Comparison of ENCODE assay signal across 9 cellular contexts in the genomic region with DNA sequence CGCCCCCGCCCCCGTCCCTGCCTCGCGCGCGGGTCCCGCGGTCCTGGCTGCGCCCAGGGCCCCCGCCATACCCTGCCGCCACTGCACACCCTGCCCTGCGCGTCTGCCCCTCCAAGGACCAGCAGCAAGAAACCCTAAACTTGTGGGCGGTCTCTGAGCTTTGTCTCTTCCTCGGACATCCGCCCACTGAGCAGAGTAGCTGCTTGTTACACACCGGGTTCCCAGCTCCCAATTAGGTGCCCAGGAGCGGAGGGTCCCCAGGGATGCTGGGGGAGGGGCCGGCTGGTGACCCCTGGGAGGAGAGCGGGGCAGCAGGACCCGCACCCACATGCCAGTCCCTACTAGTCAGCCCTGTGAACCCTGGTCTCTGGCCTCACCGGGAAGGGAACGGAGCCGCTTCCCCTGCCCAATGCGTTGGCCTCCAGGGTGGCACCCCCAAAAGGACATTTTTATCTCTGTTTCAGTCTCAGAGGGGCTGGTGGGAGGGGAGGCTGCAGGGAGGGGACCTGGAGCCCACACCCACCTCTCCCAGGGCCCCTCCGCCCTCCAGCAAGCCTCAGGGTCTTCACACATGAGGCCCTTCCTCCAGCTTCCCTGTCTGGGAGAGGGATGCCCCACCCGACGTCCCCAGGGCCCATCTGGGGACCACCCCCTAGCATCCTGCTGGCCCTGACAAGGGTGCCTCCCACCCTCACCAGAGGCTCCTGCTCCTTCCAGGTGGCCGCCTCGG. TPM values are rescaled to one million over a fixed set of nuclear protein-coding genes. Genes with fewer than 3 reads are reported as not detected.
DNase-seq lines count a peak whose midpoint lies in the region; ATAC-seq and TF ChIP-seq lines count a peak whose summit lies in the region.
"Had no signal": no experiment of that assay in that cellular context is flagged by ENCODE, and none has a peak within 500 bp of the region (broad histone marks: within the 10 kb centered on the region; RNA-seq: fewer than 3 reads in every experiment).

No MANE protein-coding gene starts in this region.

- H3K36me3 ChIP-seq in HAP-1 (replicated peaks) = no peaks in the 10 kb centered on the region

- DNase-seq in AG04450 (ENCODE audit: low read depth, low spot score) (no peak), HAP-1 (ENCODE audit: low spot score in 2 of 2) (peak; percentile 39 to 58), astrocyte of the cerebellum (ENCODE audit: low read depth) (no peak), OCI-M1 (lab: John Stamatoyannopoulos, UW) (no peak), foreskin keratinocyte (no peak), posterior cingulate gyrus (no peak), NCI-H510A treated with DMSO at 0.1 percent for 48 hours (lab: John Stamatoyannopoulos, UW) (no peak)

- TF ChIP-seq CTCF in AG04450 (IDR thresholded peaks at IDR 0.05; ENCODE audit: low read depth, low read length) (no peak), astrocyte of the cerebellum (IDR thresholded peaks at IDR 0.05; ENCODE audit: low read depth, low read length, missing control alignments) (no peak), foreskin keratinocyte (conservative IDR thresholded peaks at IDR 0.05) (no peak)

- no peaks in the 10 kb centered on the region; the same call in 1 of the 2 replicates for H3K9me3 ChIP-seq in AG04450 (ENCODE audit: control insufficient read depth, insufficient read depth, low read length)
- H3K9me3 ChIP-seq in HAP-1 = no peaks in the 10 kb centered on the region
- H3K9me3 ChIP-seq in mononuclear cell (ENCODE audit: low read depth, low read length) = no peaks in the 10 kb centered on the region

- CTCF ChIA-PET in AG04450 (lab: Charles Lee) = interaction anchor here (0.6 to 2.3 kb wide), 2 partner anchors 104 to 252 kb away, joined by 4 to 10 read pairs; partner anchors contain the start of gene PTK6

- in situ Hi-C loops in HAP-1 (cut with MboI; ENCODE audit: low sequenced_read_pairs) (no loop called here), astrocyte of the cerebellum (cut with HindIII; ENCODE audit: low sequenced_read_pairs) (no loop called here)

- intact Hi-C loops in posterior cingulate gyrus (cut with DNase I) = no loop called here

- no peak for ATAC-seq in foreskin keratinocyte

- H3K4me1 ChIP-seq in HAP-1 (peaks cover 5% of the 10 kb centered on the region; the same call in 1 of the 2 replicates), mononuclear cell (ENCODE audit: insufficient read depth, low read length) (peaks cover 36% of the 10 kb centered on the region), foreskin keratinocyte (peaks cover 4% of the 10 kb centered on the region)

- POLR2A ChIA-PET in AG04450 (lab: Yijun Ruan, JAX) = interaction anchor here (0.7 to 2.0 kb wide), 3 partner anchors 9 to 65 kb away, joined by 3 to 6 read pairs (median 4); partner anchors contain the start of genes ARFRP1 and GMEB2

- H3K4me3 ChIP-seq in AG04450 (ENCODE audit: low read depth, low read length) = peak overlapping the region; percentile 55; the same call in 1 of the 2 replicates
- H3K4me3 ChIP-seq in HAP-1 = peak overlapping the region; percentile 24
- peak overlapping the region; percentile 36 for H3K4me3 ChIP-seq in astrocyte of the cerebellum (ENCODE audit: low read depth, low read length)
- peak overlapping the region; percentile 20 for H3K4me3 ChIP-seq in mononuclear cell (ENCODE audit: low read length)

- H3K27ac ChIP-seq in AG04450 (ENCODE audit: low read depth, low read length) (no peak overlapping the region), foreskin keratinocyte (no peak overlapping the region)

- H3K27me3 ChIP-seq in AG04450 (ENCODE audit: control insufficient read depth, insufficient read depth, low read length) (no peaks in the 10 kb centered on the region), HAP-1 (ENCODE audit: low read depth) (no peaks in the 10 kb centered on the region), mononuclear cell (ENCODE audit: insufficient read depth, low read length) (no peaks in the 10 kb centered on the region), foreskin keratinocyte (no peaks in the 10 kb centered on the region)

RNA-seq across cellular contexts. Expression of gene STMN3, which starts 10.5 kb away (rescaled TPM):
- 21.8 and 26.9 TPM in 2 replicates for polyA plus RNA-seq in AG04450 (2011; rRNA removed)
- polyA minus RNA-seq in AG04450 (2011; rRNA and poly(A)+ RNA removed) = 11.3 and 13.3 TPM in 2 replicates
- total RNA-seq in mononuclear cell = 14.5 TPM
- 2.0 and 9.6 TPM in 2 replicates for total RNA-seq in foreskin keratinocyte
- 2.4 and 11.2 TPM in 2 replicates for polyA plus RNA-seq in foreskin keratinocyte

RNA-seq across cellular contexts. Expression of gene RTEL1, which starts 15.4 kb away (rescaled TPM):
- polyA plus RNA-seq in AG04450 (2011; rRNA removed) = 11.3 and 14.6 TPM in 2 replicates
- 25.6 and 41.1 TPM in 2 replicates for polyA minus RNA-seq in AG04450 (2011; rRNA and poly(A)+ RNA removed)
- total RNA-seq in mononuclear cell = 5.7 TPM
- total RNA-seq in foreskin keratinocyte = 17.6 and 20.7 TPM in 2 replicates
- polyA plus RNA-seq in foreskin keratinocyte = 14.2 and 15.5 TPM in 2 replicates

RNA-seq across cellular contexts. Expression of gene GMEB2, which starts 15.8 kb away (rescaled TPM):
- polyA plus RNA-seq in AG04450 (2011; rRNA removed) (6.3 and 7.3 TPM in 2 replicates), foreskin keratinocyte (6.9 and 7.2 TPM in 2 replicates)
- polyA minus RNA-seq in AG04450 (2011; rRNA and poly(A)+ RNA removed) = 6.6 and 7.3 TPM in 2 replicates
- total RNA-seq in mononuclear cell (27.1 TPM), foreskin keratinocyte (10.3 and 11.2 TPM in 2 replicates)

RNA-seq across cellular contexts. Expression of gene TNFRSF6B, which starts 53.8 kb away (rescaled TPM):
- polyA plus RNA-seq in AG04450 (2011; rRNA removed) (2.5 and 5.2 TPM in 2 replicates), foreskin keratinocyte (245 and 287 TPM in 2 replicates)
- polyA minus RNA-seq in AG04450 (2011; rRNA and poly(A)+ RNA removed) = 0.74 and 1.2 TPM in 2 replicates
- total RNA-seq in mononuclear cell (not detected), foreskin keratinocyte (189 and 224 TPM in 2 replicates)
- total RNA-seq: T-helper 1 cell treated with Interleukin-12 subunit alpha and Interleukin-12 subunit beta and Interleukin-4 antibody, amounts not matched to agents 30 ng/mL and 1 ng/mL, for 36 hours had no signal

Comparison
In these comparisons a context has a peak if more than half of its experiments do, and no peak if none do; other contexts are left out.
1. DNase-seq: peak in HAP-1 (2 of 2); none in AG04450 (single experiment), astrocyte of the cerebellum (single experiment), OCI-M1 (single experiment), foreskin keratinocyte (0 of 2), posterior cingulate gyrus (0 of 10) and NCI-H510A treated with DMSO at 0.1 percent for 48 hours (single experiment).
2. Peak in every context shown above with its lines, with median percentiles within 50 percentile points of each other: H3K4me3 ChIP-seq.